In the genomic region with DNA sequence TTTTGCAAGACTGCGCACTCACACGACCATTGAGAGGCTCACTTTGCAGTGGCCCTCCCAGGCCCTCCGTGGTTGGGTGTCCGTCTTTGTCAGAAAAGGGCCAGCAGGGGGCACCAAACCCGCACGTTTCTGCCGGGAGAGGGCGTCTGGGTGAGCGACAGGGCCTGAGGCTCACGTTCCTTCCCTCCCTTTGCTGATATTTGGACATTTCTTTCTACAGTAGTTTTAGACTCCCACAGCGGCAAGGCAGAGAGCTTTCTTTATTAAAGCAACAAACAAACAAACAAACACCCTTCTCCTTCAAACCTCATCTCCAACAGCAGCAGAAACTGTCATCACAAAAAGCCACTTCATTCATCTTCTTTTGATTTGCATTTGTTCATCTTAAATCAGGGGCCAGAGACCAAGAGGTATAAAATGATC, we compare ENCODE assay signal across 8 cellular contexts.
DNase-seq lines count a peak whose midpoint lies in the region; ATAC-seq lines count a peak whose summit lies in the region.

No MANE protein-coding gene starts in this region.

- no peak overlapping the region for H3K4me3 ChIP-seq in CD4-positive, alpha-beta memory T cell (ENCODE audit: low read length in 2 of 2)

- no peaks in the 10 kb centered on the region for H3K9me3 Mint-ChIP-seq in CD4-positive, alpha-beta memory T cell

- peak overlapping the region in 5 of 7 donors; percentile 10 to 44 (median 31) for H3K27ac Mint-ChIP-seq in CD4-positive, alpha-beta memory T cell

- intact Hi-C loops in CD4-positive, alpha-beta memory T cell (cut with micrococcal nuclease): loop anchor here (1.0 to 5.0 kb wide), 3 partner anchors 131 to 1464 kb away; no protein-coding TSS in a partner anchor

- no peaks in the 10 kb centered on the region for H3K36me3 Mint-ChIP-seq in CD4-positive, alpha-beta memory T cell

- CTCF ChIA-PET in CD4-positive, alpha-beta memory T cell (lab: Charles Lee; ENCODE audit: partially characterized antibody): interaction anchor here (0.6 to 7.6 kb wide), 35 partner anchors 10 to 1461 kb away, joined by 3 to 199 read pairs (median 5); no protein-coding TSS in a partner anchor

- H3K36me3 ChIP-seq in CD4-positive, alpha-beta memory T cell (ENCODE audit: insufficient read depth, low read length): no peaks in the 10 kb centered on the region

- no peaks in the 10 kb centered on the region for H3K27me3 ChIP-seq in CD4-positive, alpha-beta memory T cell (ENCODE audit: insufficient read depth, low read length)

- ATAC-seq in GM19372 (IDR thresholded peaks at IDR 0.05; ENCODE audit: low read depth, unreplicated experiment) (peak; percentile 98), HG03439 (IDR thresholded peaks at IDR 0.05; ENCODE audit: unreplicated experiment) (peak; percentile 95)

- H3K27me3 Mint-ChIP-seq in CD4-positive, alpha-beta memory T cell: no peaks in the 10 kb centered on the region

- no peak overlapping the region for H3K4me3 Mint-ChIP-seq in CD4-positive, alpha-beta memory T cell

- peaks cover 5 to 7% (median 7%) of the 10 kb centered on the region in 4 donors for H3K4me1 Mint-ChIP-seq in CD4-positive, alpha-beta memory T cell

- no peak overlapping the region for H3K27ac ChIP-seq in CD4-positive, alpha-beta memory T cell (ENCODE audit: low read depth, low read length)

- H3K9me3 ChIP-seq in CD4-positive, alpha-beta memory T cell (ENCODE audit: control insufficient read depth in 1 of 2, low read length in 2 of 2): no peaks in the 10 kb centered on the region

- POLR2A ChIA-PET in CD4-positive, alpha-beta memory T cell (lab: Charles Lee; ENCODE audit: partially characterized antibody): no interaction called here

- DNase-seq in CD4-positive, alpha-beta memory T cell: peak; percentile 71 to 79 (median 73)
- DNase-seq in NCI-H526 (lab: John Stamatoyannopoulos, UW) (peak; percentile 59 to 88), dermis blood vessel endothelial cell (peak; percentile 88), medulla oblongata (ENCODE audit: extremely low spot score) (peak; percentile 88)
- peak; percentile 79 to 80 for DNase-seq in activated CD4-positive, alpha-beta T cell treated with anti-CD3 and anti-CD28 coated beads, Interleukin-2, amount 50 U/mL, for 24 hours (ENCODE audit: low read depth in 1 of 2, low spot score in 1 of 2)
- peak; percentile 66 to 76 for DNase-seq in stimulated activated CD8-positive, alpha-beta memory T cell treated with anti-CD3 and anti-CD28 coated beads, Interleukin-2, amount 100 ng/mL, for 1 hour (ENCODE audit: low read depth in 2 of 2)

- H3K4me1 ChIP-seq in CD4-positive, alpha-beta memory T cell (ENCODE audit: insufficient read depth, low read length): no peaks in the 10 kb centered on the region
